1 cellular context compared by ENCODE assay signal in the genomic region with DNA sequence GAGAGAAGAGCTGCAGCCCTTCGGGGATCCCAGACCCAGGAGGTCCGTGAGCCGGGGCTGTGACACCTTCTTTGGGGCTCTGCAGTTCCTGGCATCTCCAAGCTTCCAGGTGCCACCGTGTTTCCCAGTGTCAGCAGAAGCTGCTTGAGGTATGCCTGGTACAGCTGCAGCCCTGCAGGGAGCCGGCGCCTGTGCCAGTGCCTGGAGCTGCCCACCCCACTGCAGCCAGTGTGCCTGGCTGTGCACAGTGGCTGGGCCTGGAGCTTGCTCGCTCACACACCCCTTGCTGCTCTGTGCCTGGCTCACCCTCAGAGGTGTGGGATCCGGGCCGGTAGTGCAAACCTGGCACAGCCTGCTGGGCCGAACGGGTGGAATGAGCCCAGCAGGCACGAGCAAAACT.
TF ChIP-seq lines count a peak whose summit lies in the region.

No MANE protein-coding gene starts in this region.

TF ChIP-seq in H1, 55 proteins besides CTCF, POLR2A, EP300 and RAD21:
- no peak for TF ChIP-seq TCF12 (IDR thresholded peaks at IDR 0.05; ENCODE audit: low read depth, low read length)
- TF ChIP-seq TEAD4 (IDR thresholded peaks at IDR 0.05; ENCODE audit: low read depth, low read length): no peak
- no peak for TF ChIP-seq TAF7 (optimal IDR thresholded peaks at IDR 0.05; ENCODE audit: borderline replicate concordance, low read depth, low read length)
